8 cellular contexts compared by ENCODE assay signal in the genomic region with DNA sequence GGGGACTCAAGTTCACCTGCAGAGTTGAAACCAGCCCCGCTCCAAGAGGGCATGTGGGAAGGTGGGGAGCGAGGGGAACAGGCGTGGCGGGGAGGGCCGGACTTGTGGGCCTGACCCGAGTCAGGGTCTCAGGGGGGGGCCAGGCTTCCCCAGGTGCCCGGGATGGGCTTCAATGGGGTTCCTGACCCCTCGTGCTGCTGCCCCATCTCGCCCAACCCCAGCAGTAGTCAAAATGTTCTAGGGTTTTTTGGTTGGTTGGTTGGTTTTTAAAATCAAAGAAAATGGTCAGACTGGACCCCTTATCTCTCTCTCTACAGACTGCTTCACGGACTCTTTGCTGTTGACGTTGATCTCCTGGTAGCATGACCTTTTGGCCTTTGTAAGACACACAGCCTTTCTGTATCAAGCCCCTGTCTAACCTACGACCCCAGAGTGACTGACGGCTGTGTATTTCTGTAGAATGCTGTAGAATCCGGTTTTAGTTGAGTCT.
DNase-seq lines count a peak whose midpoint lies in the region; ATAC-seq, FAIRE-seq and TF ChIP-seq lines count a peak whose summit lies in the region.

No MANE protein-coding gene starts in this region.

- H3K27ac ChIP-seq in kidney (ENCODE audit: low read depth in 2 of 2, low read length in 2 of 2) (no peak overlapping the region), testis (no peak overlapping the region)

- no peaks in the 10 kb centered on the region for H3K9me3 Mint-ChIP-seq in activated CD4-positive, alpha-beta T cell treated with anti-CD3 and anti-CD28 coated beads, Interleukin-2, amount 10 ng/mL, durations not matched to agents 24 days and 14 days
- no peaks in the 10 kb centered on the region for H3K9me3 Mint-ChIP-seq in activated T-helper 2 cell treated with anti-CD3 and anti-CD28 coated beads, Interferon-gamma antibody, Interleukin-2, Interleukin-4, amounts not matched to agents 10 μg/mL and 5 μg/mL and 100 μg/mL, durations not matched to agents 14 hours and 24 hours and 36 hours

- intact Hi-C loops in activated CD4-positive, alpha-beta T cell treated with anti-CD3 and anti-CD28 coated beads, Interleukin-2, amount 10 ng/mL, durations not matched to agents 24 days and 14 days (cut with micrococcal nuclease) = loop anchor here (2.0 to 5.0 kb wide), 3 partner anchors 69 to 376 kb away; partner anchors contain the start of genes AMFR and NUP93
- intact Hi-C loops in activated T-helper 2 cell treated with anti-CD3 and anti-CD28 coated beads, Interferon-gamma antibody, Interleukin-2, Interleukin-4, amounts not matched to agents 10 μg/mL and 5 μg/mL and 100 μg/mL, durations not matched to agents 14 hours and 24 hours and 36 hours (cut with micrococcal nuclease) = loop anchor here (2.0 to 10.0 kb wide), 4 partner anchors 69 to 429 kb away; partner anchors contain the start of genes AMFR and MT2A
- intact Hi-C loops in kidney (cut with DNase I) (no loop called here), testis (cut with DNase I; ENCODE audit: low total_unique reads) (no loop called here)

- no peaks in the 10 kb centered on the region for H3K27me3 ChIP-seq in testis

- FAIRE-seq in kidney (lab: Jason Lieb, UNC) = no peak

- no peak for ATAC-seq in GM19397 (IDR thresholded peaks at IDR 0.05; ENCODE audit: unreplicated experiment)

- peak overlapping the region; percentile 29 to 68 for H3K4me3 ChIP-seq in kidney (ENCODE audit: low read length in 2 of 2)
- H3K4me3 ChIP-seq in testis = no peak overlapping the region

- H3K4me3 Mint-ChIP-seq in activated CD4-positive, alpha-beta T cell treated with anti-CD3 and anti-CD28 coated beads, Interleukin-2, amount 10 ng/mL, durations not matched to agents 24 days and 14 days = peak overlapping the region; percentile 82
- H3K4me3 Mint-ChIP-seq in activated T-helper 2 cell treated with anti-CD3 and anti-CD28 coated beads, Interferon-gamma antibody, Interleukin-2, Interleukin-4, amounts not matched to agents 10 μg/mL and 5 μg/mL and 100 μg/mL, durations not matched to agents 14 hours and 24 hours and 36 hours (ENCODE audit: low read depth) = peak overlapping the region; percentile 86

- TF ChIP-seq CTCF in kidney (IDR thresholded peaks at IDR 0.05; ENCODE audit: borderline replicate concordance, extremely low read depth, insufficient read depth) = no peak
- TF ChIP-seq CTCF in testis (IDR thresholded peaks at IDR 0.05) = no peak

- peaks cover 2% of the 10 kb centered on the region for H3K36me3 Mint-ChIP-seq in activated CD4-positive, alpha-beta T cell treated with anti-CD3 and anti-CD28 coated beads, Interleukin-2, amount 10 ng/mL, durations not matched to agents 24 days and 14 days (ENCODE audit: low read depth)
- H3K36me3 Mint-ChIP-seq in activated T-helper 2 cell treated with anti-CD3 and anti-CD28 coated beads, Interferon-gamma antibody, Interleukin-2, Interleukin-4, amounts not matched to agents 10 μg/mL and 5 μg/mL and 100 μg/mL, durations not matched to agents 14 hours and 24 hours and 36 hours (ENCODE audit: low read depth) = peaks cover 13% of the 10 kb centered on the region

- DNase-seq in activated CD4-positive, alpha-beta T cell treated with anti-CD3 and anti-CD28 coated beads, Interleukin-2, amount 10 ng/mL, durations not matched to agents 24 days and 14 days = no peak
- DNase-seq in activated CD4-positive, alpha-beta T cell treated with anti-CD3 and anti-CD28 coated beads, Interleukin-2, amount 50 U/mL, for 1 hour = no peak
- no peak for DNase-seq in activated T-helper 2 cell treated with anti-CD3 and anti-CD28 coated beads, Interferon-gamma antibody, Interleukin-2, Interleukin-4, amounts not matched to agents 10 μg/mL and 5 μg/mL and 100 μg/mL, durations not matched to agents 14 hours and 24 hours and 36 hours (ENCODE audit: low spot score)
- DNase-seq in kidney = peak; percentile 68
- DNase-seq in testis = peak; percentile 12
- DNase-seq in NCI-H2196 (lab: John Stamatoyannopoulos, UW; ENCODE audit: unreplicated experiment) = no peak
- DNase-seq in NCI-H446 treated with DMSO at 0.1 percent for 48 hours (lab: John Stamatoyannopoulos, UW) = no peak

- 72% methylated on average over 14 of the region's 14 CpGs for WGBS in testis, 2 donors

- H3K27ac Mint-ChIP-seq in activated CD4-positive, alpha-beta T cell treated with anti-CD3 and anti-CD28 coated beads, Interleukin-2, amount 10 ng/mL, durations not matched to agents 24 days and 14 days = peak overlapping the region; percentile 97
- peak overlapping the region; percentile 91 for H3K27ac Mint-ChIP-seq in activated T-helper 2 cell treated with anti-CD3 and anti-CD28 coated beads, Interferon-gamma antibody, Interleukin-2, Interleukin-4, amounts not matched to agents 10 μg/mL and 5 μg/mL and 100 μg/mL, durations not matched to agents 14 hours and 24 hours and 36 hours

- H3K9ac ChIP-seq in kidney (ENCODE audit: low read length in 2 of 2) = peak overlapping the region in 1 of 2 donors; percentile 72

- TF ChIP-seq POLR2A in testis (IDR thresholded peaks at IDR 0.05) = no peak

- no peaks in the 10 kb centered on the region for H3K36me3 ChIP-seq in kidney (ENCODE audit: control insufficient read depth in 1 of 2, insufficient read depth in 2 of 2, low read length in 2 of 2)
- H3K36me3 ChIP-seq in testis (ENCODE audit: low read depth, missing control alignments) = no peaks in the 10 kb centered on the region

- H3K4me1 ChIP-seq in kidney (ENCODE audit: control insufficient read depth in 1 of 2, insufficient read depth in 1 of 2, low read depth in 1 of 2, low read length in 2 of 2) (peaks cover 7 to 8% of the 10 kb centered on the region in 2 donors), testis (peaks cover 7% of the 10 kb centered on the region)

- no peaks in the 10 kb centered on the region for H3K9me3 ChIP-seq in kidney (ENCODE audit: control insufficient read depth in 1 of 2, low read length in 2 of 2)
- H3K9me3 ChIP-seq in testis = no peaks in the 10 kb centered on the region

- H3K27me3 Mint-ChIP-seq in activated CD4-positive, alpha-beta T cell treated with anti-CD3 and anti-CD28 coated beads, Interleukin-2, amount 10 ng/mL, durations not matched to agents 24 days and 14 days = peaks cover 2% of the 10 kb centered on the region
- no peaks in the 10 kb centered on the region for H3K27me3 Mint-ChIP-seq in activated T-helper 2 cell treated with anti-CD3 and anti-CD28 coated beads, Interferon-gamma antibody, Interleukin-2, Interleukin-4, amounts not matched to agents 10 μg/mL and 5 μg/mL and 100 μg/mL, durations not matched to agents 14 hours and 24 hours and 36 hours (ENCODE audit: low read depth)

- H3K4me1 Mint-ChIP-seq in activated CD4-positive, alpha-beta T cell treated with anti-CD3 and anti-CD28 coated beads, Interleukin-2, amount 10 ng/mL, durations not matched to agents 24 days and 14 days = peaks cover 33% of the 10 kb centered on the region
- H3K4me1 Mint-ChIP-seq in activated T-helper 2 cell treated with anti-CD3 and anti-CD28 coated beads, Interferon-gamma antibody, Interleukin-2, Interleukin-4, amounts not matched to agents 10 μg/mL and 5 μg/mL and 100 μg/mL, durations not matched to agents 14 hours and 24 hours and 36 hours (ENCODE audit: low read depth) = peaks cover 32% of the 10 kb centered on the region

Comparison
In these comparisons a context has a peak if more than half of its experiments do, and no peak if none do; other contexts are left out.
1. DNase-seq: peak in kidney (single experiment) and testis (single experiment); none in activated CD4-positive, alpha-beta T cell treated with anti-CD3 and anti-CD28 coated beads, Interleukin-2, amount 10 ng/mL, durations not matched to agents 24 days and 14 days (single experiment), activated CD4-positive, alpha-beta T cell treated with anti-CD3 and anti-CD28 coated beads, Interleukin-2, amount 50 U/mL, for 1 hour (single experiment), activated T-helper 2 cell treated with anti-CD3 and anti-CD28 coated beads, Interferon-gamma antibody, Interleukin-2, Interleukin-4, amounts not matched to agents 10 μg/mL and 5 μg/mL and 100 μg/mL, durations not matched to agents 14 hours and 24 hours and 36 hours (single experiment), NCI-H2196 (single experiment) and NCI-H446 treated with DMSO at 0.1 percent for 48 hours (single experiment).
2. H3K4me3 ChIP-seq: peak in kidney (2 of 2); none in testis (0 of 2).
3. intact Hi-C loops: an anchor here in activated CD4-positive, alpha-beta T cell treated with anti-CD3 and anti-CD28 coated beads, Interleukin-2, amount 10 ng/mL, durations not matched to agents 24 days and 14 days (2.0 to 5.0 kb wide) and activated T-helper 2 cell treated with anti-CD3 and anti-CD28 coated beads, Interferon-gamma antibody, Interleukin-2, Interleukin-4, amounts not matched to agents 10 μg/mL and 5 μg/mL and 100 μg/mL, durations not matched to agents 14 hours and 24 hours and 36 hours (2.0 to 10.0 kb wide); none called in kidney and testis.